In the genomic region with DNA sequence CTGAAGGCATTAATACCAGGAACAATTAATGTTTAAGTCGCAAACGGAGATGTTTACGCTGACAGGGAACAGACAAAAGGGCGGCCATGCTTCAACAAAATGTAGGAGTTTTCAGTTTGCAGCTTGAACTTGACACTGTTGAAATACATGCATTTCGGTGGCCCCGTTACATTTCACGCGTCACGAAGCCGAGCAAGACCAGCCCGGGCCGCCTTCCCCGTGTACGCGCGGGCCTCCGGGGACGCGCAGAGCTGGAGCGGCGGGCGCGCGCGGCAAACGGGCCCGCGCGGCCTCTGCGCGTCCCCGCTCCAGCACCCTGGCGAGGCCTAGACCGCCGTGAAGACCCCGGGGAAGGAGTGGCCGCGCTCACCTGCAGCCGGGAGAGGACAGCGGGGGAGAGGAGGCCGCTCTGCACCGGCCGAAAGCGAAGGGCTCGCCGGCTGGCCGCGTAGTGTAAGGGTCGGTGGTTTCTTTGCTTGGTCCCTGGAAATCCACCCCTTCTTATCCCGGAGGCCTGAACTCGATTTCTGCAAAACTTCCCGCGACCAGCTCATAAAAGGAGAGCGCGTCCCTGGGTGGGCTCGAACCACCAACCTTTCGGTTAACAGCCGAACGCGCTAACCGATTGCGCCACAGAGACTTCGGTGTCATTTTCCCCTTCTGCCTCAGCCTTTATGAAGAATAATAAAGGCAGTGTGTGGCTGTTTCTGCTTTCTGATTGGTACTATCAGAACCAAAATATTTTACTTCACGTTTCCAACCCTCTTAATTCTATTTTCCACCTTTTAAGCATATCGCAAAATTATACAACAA, we compare ENCODE assay signal across 8 cellular contexts. TPM values are rescaled to one million over a fixed set of nuclear protein-coding genes. Genes with fewer than 3 reads are reported as not detected.
DNase-seq lines count a peak whose midpoint lies in the region; TF ChIP-seq lines count a peak whose summit lies in the region.

No MANE protein-coding gene starts in this region.

- in situ Hi-C loops in GM23248 (cut with MboI), result loop anchor here (25.0 kb wide), 2 partner anchors 717 to 758 kb away; no protein-coding TSS in a partner anchor

- peaks cover 15% of the 10 kb centered on the region for H3F3A ChIP-seq in GM23248 (ENCODE audit: insufficient read depth)
- peaks cover 8% of the 10 kb centered on the region for H3F3A ChIP-seq in neural cell (ENCODE audit: insufficient read depth, low read length, poor library complexity, severe bottlenecking)

- H2AFZ ChIP-seq in GM23248 (peak overlapping the region; percentile 93), neural cell (ENCODE audit: low read depth, low read length) (peak overlapping the region; percentile 54)

- POLR2A ChIA-PET in RWPE1 (lab: Yijun Ruan, JAX; ENCODE audit: low non-redundant PET), result no interaction called here

- H3K4me1 ChIP-seq in GM23248 (ENCODE audit: insufficient read depth), result no peaks in the 10 kb centered on the region

- peak overlapping the region; percentile 96 for H3K4me2 ChIP-seq in GM23248 (ENCODE audit: unreplicated experiment)
- peak overlapping the region; percentile 54 for H3K4me2 ChIP-seq in neural cell (ENCODE audit: low read length)

- H3K36me3 ChIP-seq in GM23248 (ENCODE audit: low read depth), result no peaks in the 10 kb centered on the region
- H3K36me3 ChIP-seq in neural cell (ENCODE audit: insufficient read depth, low read length), result no peaks in the 10 kb centered on the region

- no peaks in the 10 kb centered on the region for H3K9me3 Mint-ChIP-seq in stimulated activated naive CD8-positive, alpha-beta T cell treated with anti-CD3 and anti-CD28 coated beads, Interleukin-15, Interleukin-2, amounts not matched to agents 100 ng/mL and 50 ng/mL, for 24 hours

- H3K27ac ChIP-seq in GM23248, result peak overlapping the region; percentile 86
- peak overlapping the region; percentile 94 for H3K27ac ChIP-seq in RWPE1
- peak overlapping the region; percentile 78 for H3K27ac ChIP-seq in neural cell (ENCODE audit: low read length)

- TF ChIP-seq EP300 in neural cell (conservative IDR thresholded peaks at IDR 0.05; ENCODE audit: poor library complexity, severe bottlenecking), result peak; percentile 72

- H3K27ac Mint-ChIP-seq in stimulated activated naive CD8-positive, alpha-beta T cell treated with anti-CD3 and anti-CD28 coated beads, Interleukin-15, Interleukin-2, amounts not matched to agents 100 ng/mL and 50 ng/mL, for 24 hours, result peak overlapping the region; percentile 92

- H3K27me3 Mint-ChIP-seq in stimulated activated naive CD8-positive, alpha-beta T cell treated with anti-CD3 and anti-CD28 coated beads, Interleukin-15, Interleukin-2, amounts not matched to agents 100 ng/mL and 50 ng/mL, for 24 hours, result peaks cover 23% of the 10 kb centered on the region

- no peaks in the 10 kb centered on the region for H3K79me2 ChIP-seq in GM23248 (ENCODE audit: insufficient read depth)
- H3K79me2 ChIP-seq in neural cell (replicated peaks; ENCODE audit: insufficient read depth, low read length), result no peaks in the 10 kb centered on the region

- DNase-seq in DMS79 treated with DMSO at 0.1 percent for 48 hours (lab: John Stamatoyannopoulos, UW), result peak; percentile 67
- peak; percentile 94 for DNase-seq in GM23248
- DNase-seq in Kasumi-1 (lab: John Stamatoyannopoulos, UW), result peak; percentile 87 to 91
- DNase-seq in RWPE1 (ENCODE audit: low spot score), result peak; percentile 77
- DNase-seq in activated effector memory CD4-positive, alpha-beta T cell treated with anti-CD3 and anti-CD28 coated beads, Interleukin-2, amount 50 U/mL, for 16 hours, result peak; percentile 92
- peak; percentile 91 for DNase-seq in fibroblast of villous mesenchyme (ENCODE audit: low read depth)

- H3K27me3 ChIP-seq in GM23248 (replicated peaks; ENCODE audit: insufficient read depth), result no peaks in the 10 kb centered on the region
- H3K27me3 ChIP-seq in neural cell (ENCODE audit: insufficient read depth, low read depth, low read length), result peaks cover 4% of the 10 kb centered on the region

- H4K20me1 ChIP-seq in GM23248 (ENCODE audit: insufficient read depth), result no peaks in the 10 kb centered on the region
- H4K20me1 ChIP-seq in neural cell (ENCODE audit: insufficient read depth), result no peaks in the 10 kb centered on the region

- no peaks in the 10 kb centered on the region for H3K9me2 ChIP-seq in GM23248 (ENCODE audit: insufficient read depth)
- H3K9me2 ChIP-seq in neural cell (ENCODE audit: insufficient read depth, low read length), result no peaks in the 10 kb centered on the region

- 1 to 2% methylated on average over 55 to 65 of the region's 65 CpGs for WGBS in GM23248 (ENCODE audit: low coverage in 1 of 2, low lambda C conversion rate in 2 of 2, missing lambda C conversion rate in 2 of 2), 2 experiments

- peak; percentile 51 for TF ChIP-seq RAD21 in neural cell (conservative IDR thresholded peaks at IDR 0.05)

- H3K4me3 Mint-ChIP-seq in stimulated activated naive CD8-positive, alpha-beta T cell treated with anti-CD3 and anti-CD28 coated beads, Interleukin-15, Interleukin-2, amounts not matched to agents 100 ng/mL and 50 ng/mL, for 24 hours, result peak overlapping the region; percentile 90

- H3K4me3 ChIP-seq in GM23248, result peak overlapping the region; percentile 85
- H3K4me3 ChIP-seq in fibroblast of villous mesenchyme (ENCODE audit: low read depth, low read length), result peak overlapping the region; percentile 65
- peak overlapping the region; percentile 78 for H3K4me3 ChIP-seq in neural cell (ENCODE audit: low read length)

- CTCF ChIA-PET in RWPE1 (lab: Yijun Ruan, JAX), result interaction anchor here (0.5 kb wide), 1 partner anchor 248 kb away, joined by 3 read pairs; no protein-coding TSS in a partner anchor

- no peaks in the 10 kb centered on the region for H3K9me3 ChIP-seq in GM23248 (ENCODE audit: low read depth)
- no peaks in the 10 kb centered on the region for H3K9me3 ChIP-seq in neural cell (ENCODE audit: low read length)

- peaks cover 32% of the 10 kb centered on the region for H3K4me1 Mint-ChIP-seq in stimulated activated naive CD8-positive, alpha-beta T cell treated with anti-CD3 and anti-CD28 coated beads, Interleukin-15, Interleukin-2, amounts not matched to agents 100 ng/mL and 50 ng/mL, for 24 hours (ENCODE audit: low read depth)

- TF ChIP-seq CTCF in RWPE1 (conservative IDR thresholded peaks at IDR 0.05; ENCODE audit: low read depth) (no peak), fibroblast of villous mesenchyme (IDR thresholded peaks at IDR 0.05; ENCODE audit: insufficient read depth, low read depth, low read length) (no peak), neural cell (IDR thresholded peaks at IDR 0.05; ENCODE audit: poor library complexity, severe bottlenecking) (no peak)

- peaks cover 4% of the 10 kb centered on the region for H3K36me3 Mint-ChIP-seq in stimulated activated naive CD8-positive, alpha-beta T cell treated with anti-CD3 and anti-CD28 coated beads, Interleukin-15, Interleukin-2, amounts not matched to agents 100 ng/mL and 50 ng/mL, for 24 hours (ENCODE audit: low read depth)

- peak overlapping the region; percentile 84 for H3K9ac ChIP-seq in GM23248
- H3K9ac ChIP-seq in neural cell (ENCODE audit: low read length), result peak overlapping the region; percentile 72

TF ChIP-seq in neural cell, 6 proteins besides CTCF, POLR2A, EP300 and RAD21:
- peak; percentile 67 for TF ChIP-seq SMC3 (conservative IDR thresholded peaks at IDR 0.05; ENCODE audit: poor library complexity)
- peak; percentile 60 for TF ChIP-seq POLR2AphosphoS5 (IDR thresholded peaks at IDR 0.05)
- TF ChIP-seq TAF1 (IDR thresholded peaks at IDR 0.05; ENCODE audit: low read depth), result peak; percentile 18
- TF ChIP-seq, protein P1, sequence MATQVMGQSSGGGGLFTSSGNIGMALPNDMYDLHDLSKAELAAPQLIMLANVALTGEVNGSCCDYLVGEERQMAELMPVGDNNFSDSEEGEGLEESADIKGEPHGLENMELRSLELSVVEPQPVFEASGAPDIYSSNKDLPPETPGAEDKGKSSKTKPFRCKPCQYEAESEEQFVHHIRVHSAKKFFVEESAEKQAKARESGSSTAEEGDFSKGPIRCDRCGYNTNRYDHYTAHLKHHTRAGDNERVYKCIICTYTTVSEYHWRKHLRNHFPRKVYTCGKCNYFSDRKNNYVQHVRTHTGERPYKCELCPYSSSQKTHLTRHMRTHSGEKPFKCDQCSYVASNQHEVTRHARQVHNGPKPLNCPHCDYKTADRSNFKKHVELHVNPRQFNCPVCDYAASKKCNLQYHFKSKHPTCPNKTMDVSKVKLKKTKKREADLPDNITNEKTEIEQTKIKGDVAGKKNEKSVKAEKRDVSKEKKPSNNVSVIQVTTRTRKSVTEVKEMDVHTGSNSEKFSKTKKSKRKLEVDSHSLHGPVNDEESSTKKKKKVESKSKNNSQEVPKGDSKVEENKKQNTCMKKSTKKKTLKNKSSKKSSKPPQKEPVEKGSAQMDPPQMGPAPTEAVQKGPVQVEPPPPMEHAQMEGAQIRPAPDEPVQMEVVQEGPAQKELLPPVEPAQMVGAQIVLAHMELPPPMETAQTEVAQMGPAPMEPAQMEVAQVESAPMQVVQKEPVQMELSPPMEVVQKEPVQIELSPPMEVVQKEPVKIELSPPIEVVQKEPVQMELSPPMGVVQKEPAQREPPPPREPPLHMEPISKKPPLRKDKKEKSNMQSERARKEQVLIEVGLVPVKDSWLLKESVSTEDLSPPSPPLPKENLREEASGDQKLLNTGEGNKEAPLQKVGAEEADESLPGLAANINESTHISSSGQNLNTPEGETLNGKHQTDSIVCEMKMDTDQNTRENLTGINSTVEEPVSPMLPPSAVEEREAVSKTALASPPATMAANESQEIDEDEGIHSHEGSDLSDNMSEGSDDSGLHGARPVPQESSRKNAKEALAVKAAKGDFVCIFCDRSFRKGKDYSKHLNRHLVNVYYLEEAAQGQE (IDR thresholded peaks at IDR 0.05; ENCODE audit: borderline replicate concordance), result peak; percentile 54
- TF ChIP-seq EZH2 (IDR thresholded peaks at IDR 0.05; ENCODE audit: borderline replicate concordance, insufficient read depth, low read length, poor library complexity, severe bottlenecking), result no peak
- TF ChIP-seq MXI1 (conservative IDR thresholded peaks at IDR 0.05; ENCODE audit: poor library complexity, severe bottlenecking), result peak; percentile 82

RNA-seq across cellular contexts. Expression of a gene that starts 11.3 kb away (rescaled TPM):
- total RNA-seq in GM23248 (2014; rRNA removed; shearing (Covaris generic)), result not detected in 2 replicates
- polyA plus RNA-seq in GM23248 (2016; fragmentation: Nextera tagmentation; extraction: Ambion mirVana), result not detected in 2 replicates
- not detected in 2 replicates for total RNA-seq in fibroblast of villous mesenchyme
- polyA plus RNA-seq in neural cell, result not detected in 2 replicates
- polyA minus RNA-seq in neural cell, result not detected in 2 replicates

Comparison
In these comparisons a context has a peak if more than half of its experiments do, and no peak if none do; other contexts are left out.
1. Peak in every context shown above with its lines: DNase-seq, H3K4me3 ChIP-seq and H3K27ac ChIP-seq.